19 cellular contexts compared by ENCODE assay signal in the genomic region with DNA sequence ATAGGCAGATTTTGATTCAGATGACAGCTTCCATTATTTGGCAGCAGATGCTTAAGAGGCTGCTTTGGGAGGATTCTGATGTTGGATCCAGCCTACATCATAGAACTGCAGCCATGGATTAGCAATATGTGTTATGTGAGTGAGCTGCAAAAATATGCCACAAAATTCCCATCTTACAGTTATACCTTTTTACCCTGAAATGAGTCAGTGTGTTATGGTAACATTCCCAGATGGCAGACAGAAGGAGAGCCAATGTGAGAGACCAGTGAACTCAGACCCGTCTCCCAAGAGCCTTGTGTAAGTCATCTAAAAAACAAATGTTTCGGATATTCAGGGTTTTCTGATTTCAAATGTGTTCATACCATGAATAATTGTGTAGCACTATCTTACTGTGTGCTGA.
DNase-seq lines count a peak whose midpoint lies in the region; ATAC-seq, FAIRE-seq and TF ChIP-seq lines count a peak whose summit lies in the region.
"Had no signal": no experiment of that assay in that cellular context is flagged by ENCODE, and none has a peak within 500 bp of the region (broad histone marks: within the 10 kb centered on the region; RNA-seq: fewer than 3 reads in every experiment).

No MANE protein-coding gene starts in this region.

- DNase-seq in AG09319 (ENCODE audit: extremely low read depth, low read depth) (peak; percentile 29), H54 (ENCODE audit: insufficient read length, low spot score) (peak; percentile 7), astrocyte of the spinal cord (ENCODE audit: low read depth, low spot score) (peak; percentile 56), hepatic stellate cell (ENCODE audit: low spot score) (peak; percentile 40), germinal center (ENCODE audit: low spot score) (no peak), islet precursor cell (no peak)
- DNase-seq: BE2C, Calu3, gastrocnemius medialis, GF-D8, lower lobe of right lung, MG63, natural killer cell, NCI-H1930, NCI-H526, OCI-M1, testis had no signal

- no peak overlapping the region for H3K4me3 ChIP-seq in astrocyte of the spinal cord (ENCODE audit: low read depth, low read length)
- H3K4me3 ChIP-seq: gastrocnemius medialis, lower lobe of right lung, MG63, testis had no signal

- no peak for TF ChIP-seq CTCF in AG09319 (IDR thresholded peaks at IDR 0.05; ENCODE audit: low read depth, low read length)
- no peak for TF ChIP-seq CTCF in astrocyte of the spinal cord (IDR thresholded peaks at IDR 0.05; ENCODE audit: low read depth, low read length)

- TF ChIP-seq POLR2A in H54 (IDR thresholded peaks at IDR 0.05; ENCODE audit: low read depth, low read length), result no peak

- no peak for FAIRE-seq in H54 (lab: Jason Lieb, UNC)

- ATAC-seq in HG03521 (IDR thresholded peaks at IDR 0.05; ENCODE audit: unreplicated experiment) (no peak), HG03039 (IDR thresholded peaks at IDR 0.05; ENCODE audit: unreplicated experiment) (no peak)
- ATAC-seq: gastrocnemius medialis, lower lobe of right lung, natural killer cell had no signal

- in situ Hi-C loops in astrocyte of the spinal cord (cut with HindIII; ENCODE audit: low sequenced_read_pairs), result no loop called here

Comparison
In these comparisons a context has a peak if more than half of its experiments do, and no peak if none do; other contexts are left out.
1. DNase-seq: peak in AG09319 (single experiment), H54 (single experiment), astrocyte of the spinal cord (single experiment) and hepatic stellate cell (single experiment); none in germinal center (single experiment) and islet precursor cell (single experiment).